Comparison of ENCODE assay signal across 1 cellular context in genomic region chr11:2427721-2428321, GRCh38.
TF ChIP-seq lines count a peak whose summit lies in the region.

No MANE protein-coding gene starts in this region.

TF ChIP-seq in IMR-90, 13 proteins besides CTCF, POLR2A, EP300 and RAD21:
- TF ChIP-seq MXI1 (IDR thresholded peaks at IDR 0.05; ENCODE audit: borderline replicate concordance, low read depth, low read length): no peak
